11 cellular contexts compared by ENCODE assay signal in genomic region chr19:17136617-17137016, GRCh38.
DNase-seq lines count a peak whose midpoint lies in the region; ATAC-seq and TF ChIP-seq lines count a peak whose summit lies in the region.
"Had no signal": no experiment of that assay in that cellular context is flagged by ENCODE, and none has a peak within 500 bp of the region (broad histone marks: within the 10 kb centered on the region; RNA-seq: fewer than 3 reads in every experiment).

No MANE protein-coding gene starts in this region.

- no peaks in the 10 kb centered on the region for H3K9me2 ChIP-seq in Karpas-422 (replicated peaks; ENCODE audit: insufficient read depth, low read length)

- H3K4me1 ChIP-seq in BLaER1: peaks cover 58% of the 10 kb centered on the region
- peaks cover 43% of the 10 kb centered on the region for H3K4me1 ChIP-seq in Karpas-422 (ENCODE audit: low read length)
- peaks cover 16% of the 10 kb centered on the region for H3K4me1 ChIP-seq in right cardiac atrium (ENCODE audit: control insufficient read depth, insufficient read depth, low read length)
- peaks cover 34% of the 10 kb centered on the region for H3K4me1 ChIP-seq in psoas muscle

- H3K79me2 ChIP-seq in Karpas-422 (ENCODE audit: low read length): peaks cover 58% of the 10 kb centered on the region

- ATAC-seq in right cardiac atrium: no peak
- no peak for ATAC-seq in psoas muscle
- ATAC-seq in HG03135 (IDR thresholded peaks at IDR 0.05; ENCODE audit: unreplicated experiment): no peak

- H3K27me3 ChIP-seq in BLaER1: no peaks in the 10 kb centered on the region
- no peaks in the 10 kb centered on the region for H3K27me3 ChIP-seq in Karpas-422 (ENCODE audit: low read length)
- H3K27me3 ChIP-seq in right cardiac atrium (ENCODE audit: control insufficient read depth, insufficient read depth): no peaks in the 10 kb centered on the region
- no peaks in the 10 kb centered on the region for H3K27me3 ChIP-seq in psoas muscle (ENCODE audit: insufficient read depth in 3 of 3, low read length in 2 of 3)

- H3K27ac ChIP-seq in BLaER1 (peak overlapping the region; percentile 98), Karpas-422 (ENCODE audit: low read length) (peak overlapping the region; percentile 90), right cardiac atrium (ENCODE audit: low read length) (peak overlapping the region; percentile 99), psoas muscle (peak overlapping the region; percentile 85)

- H3K4me3 ChIP-seq in BLaER1 (peak overlapping the region; percentile 52), Karpas-422 (ENCODE audit: low read length) (peak overlapping the region; percentile 60; the same call in 1 of the 2 replicates), right cardiac atrium (ENCODE audit: low read length) (no peak overlapping the region), psoas muscle (no peak overlapping the region)
- H3K4me3 ChIP-seq: HAP-1 had no signal

- peaks cover 7% of the 10 kb centered on the region for H4K20me1 ChIP-seq in BLaER1
- H4K20me1 ChIP-seq in Karpas-422 (ENCODE audit: insufficient read depth, low read depth, low read length): no peaks in the 10 kb centered on the region

- no peak overlapping the region for H2AFZ ChIP-seq in Karpas-422 (ENCODE audit: low read length)

- WGBS in right cardiac atrium: 80% methylated on average over 11 of the region's 11 CpGs
- WGBS in psoas muscle, 3 donors: 82 to 90% (median 86%) methylated on average over 11 of the region's 11 CpGs

- H3K9ac ChIP-seq in BLaER1 (peak overlapping the region; percentile 89; the same call in 1 of the 2 replicates), Karpas-422 (ENCODE audit: low read length) (peak overlapping the region; percentile 68)

- intact Hi-C loops in right cardiac atrium (cut with DNase I): loop anchor here in 2 of 4 donors (5.0 to 10.0 kb wide), 2 partner anchors 59 to 62 kb away; partner anchors contain the start of genes HAUS8 (in 2 of the 2) and MYO9B (in 2 of the 2)
- intact Hi-C loops in psoas muscle (cut with DNase I): loop anchor here in 1 of 2 donors (5.0 kb wide), 1 partner anchor 59 kb away; the partner anchor contains the start of genes HAUS8 and MYO9B

- no peak for TF ChIP-seq CTCF in psoas muscle (IDR thresholded peaks at IDR 0.05)

- H3K36me3 ChIP-seq in BLaER1: peaks cover 38% of the 10 kb centered on the region
- no peaks in the 10 kb centered on the region for H3K36me3 ChIP-seq in Karpas-422 (ENCODE audit: insufficient read depth, low read length)
- H3K36me3 ChIP-seq in psoas muscle (ENCODE audit: insufficient read depth in 1 of 2, low read depth in 1 of 2): no peaks in the 10 kb centered on the region
- H3K36me3 ChIP-seq: HAP-1 had no signal

- peak; percentile 38 for DNase-seq in Karpas-422
- DNase-seq in right cardiac atrium: no peak
- no peak for DNase-seq in psoas muscle
- no peak for DNase-seq in NCI-H146 treated with DMSO at 0.1 percent for 48 hours (lab: John Stamatoyannopoulos, UW; ENCODE audit: unreplicated experiment)
- DNase-seq in NCI-H187 (lab: John Stamatoyannopoulos, UW): no peak
- no peak for DNase-seq in AG08396 (ENCODE audit: low spot score)
- DNase-seq: activated T-cell treated with anti-CD3 and anti-CD28 coated beads for 4 hours; CD8-positive, alpha-beta memory T cell had no signal

- peak overlapping the region; percentile 88 for H3K4me2 ChIP-seq in BLaER1
- H3K4me2 ChIP-seq in Karpas-422 (ENCODE audit: low read depth, low read length, poor library complexity, severe bottlenecking): peak overlapping the region; percentile 71

- H3K9me3 ChIP-seq in BLaER1 (no peaks in the 10 kb centered on the region), Karpas-422 (ENCODE audit: low read length) (no peaks in the 10 kb centered on the region), right cardiac atrium (ENCODE audit: control insufficient read depth, low read length) (no peaks in the 10 kb centered on the region), psoas muscle (no peaks in the 10 kb centered on the region)
- H3K9me3 ChIP-seq: HAP-1 had no signal

Comparison
In these comparisons a context has a peak if more than half of its experiments do, and no peak if none do; other contexts are left out.
1. H3K4me3 ChIP-seq: peak in BLaER1 (single experiment) and Karpas-422 (single experiment); none in right cardiac atrium (single experiment) and psoas muscle (single experiment).
2. Peak in every context shown above with its lines, with median percentiles within 50 percentile points of each other: H3K27ac ChIP-seq.